In genomic region chr12:43988838-43989560, GRCh38 we compare ENCODE assay signal across 12 cellular contexts.
DNase-seq lines count a peak whose midpoint lies in the region; ATAC-seq and TF ChIP-seq lines count a peak whose summit lies in the region.
"Had no signal": no experiment of that assay in that cellular context is flagged by ENCODE, and none has a peak within 500 bp of the region (broad histone marks: within the 10 kb centered on the region; RNA-seq: fewer than 3 reads in every experiment).

No MANE protein-coding gene starts in this region.

- no peak overlapping the region for H3K27ac ChIP-seq in left ventricle myocardium inferior (replicated peaks)
- H3K27ac ChIP-seq: colonic mucosa, upper lobe of left lung had no signal

- ATAC-seq in GM19328 (IDR thresholded peaks at IDR 0.05; ENCODE audit: unreplicated experiment), result peak; percentile 92
- peak; percentile 94 for ATAC-seq in HG02884 (IDR thresholded peaks at IDR 0.05; ENCODE audit: unreplicated experiment)

- no peaks in the 10 kb centered on the region for H3K9me3 ChIP-seq in left ventricle myocardium inferior (replicated peaks)
- H3K9me3 ChIP-seq: colonic mucosa, upper lobe of left lung had no signal

- intact Hi-C loops in left ventricle myocardium inferior (cut with micrococcal nuclease), result no loop called here

- no peaks in the 10 kb centered on the region for H3K4me1 ChIP-seq in left ventricle myocardium inferior
- H3K4me1 ChIP-seq: colonic mucosa, upper lobe of left lung had no signal

- CTCF ChIA-PET in activated naive CD4-positive, alpha-beta T cell treated with anti-CD3 and anti-CD28 coated beads, Interleukin-2, amount 10 ng/mL, durations not matched to agents 7 days and 5 days (lab: Charles Lee), result no interaction called here

- H3K27me3 Mint-ChIP-seq in activated naive CD4-positive, alpha-beta T cell treated with anti-CD3 and anti-CD28 coated beads, Interleukin-2, amount 10 ng/mL, durations not matched to agents 7 days and 5 days, result no peaks in the 10 kb centered on the region
- H3K27me3 Mint-ChIP-seq in progenitor cell of endocrine pancreas, result no peaks in the 10 kb centered on the region
- H3K27me3 Mint-ChIP-seq: activated CD4-positive, alpha-beta memory T cell treated with anti-CD3 and anti-CD28 coated beads for 36 hours had no signal

- TF ChIP-seq CTCF in progenitor cell of endocrine pancreas (IDR thresholded peaks at IDR 0.05; ENCODE audit: unreplicated experiment) (no peak), left ventricle myocardium inferior (IDR thresholded peaks at IDR 0.05; ENCODE audit: borderline replicate concordance) (no peak)

- no peaks in the 10 kb centered on the region for H3K27me3 ChIP-seq in left ventricle myocardium inferior (ENCODE audit: low read depth)
- H3K27me3 ChIP-seq: colonic mucosa, upper lobe of left lung had no signal

- peak; percentile 6 for DNase-seq in EH (ENCODE audit: low read depth)
- peak; percentile 55 for DNase-seq in NCI-H226
- no peak for DNase-seq in activated naive CD4-positive, alpha-beta T cell treated with anti-CD3 and anti-CD28 coated beads, Interleukin-2, amount 10 ng/mL, durations not matched to agents 7 days and 5 days
- DNase-seq in progenitor cell of endocrine pancreas (ENCODE audit: low spot score, unreplicated experiment), result no peak
- no peak for DNase-seq in left ventricle myocardium inferior
- no peak for DNase-seq in hypothalamus (lab: John Stamatoyannopoulos, UW)
- DNase-seq: activated CD4-positive, alpha-beta memory T cell treated with anti-CD3 and anti-CD28 coated beads for 36 hours; colonic mucosa; mesenchymal stem cell; upper lobe of left lung had no signal

- no peak overlapping the region for H3K4me3 Mint-ChIP-seq in activated naive CD4-positive, alpha-beta T cell treated with anti-CD3 and anti-CD28 coated beads, Interleukin-2, amount 10 ng/mL, durations not matched to agents 7 days and 5 days
- no peak overlapping the region for H3K4me3 Mint-ChIP-seq in progenitor cell of endocrine pancreas (ENCODE audit: low read depth)
- H3K4me3 Mint-ChIP-seq: activated CD4-positive, alpha-beta memory T cell treated with anti-CD3 and anti-CD28 coated beads for 36 hours had no signal

- H3K9me3 Mint-ChIP-seq in activated naive CD4-positive, alpha-beta T cell treated with anti-CD3 and anti-CD28 coated beads, Interleukin-2, amount 10 ng/mL, durations not matched to agents 7 days and 5 days, result no peaks in the 10 kb centered on the region
- peaks cover 3% of the 10 kb centered on the region for H3K9me3 Mint-ChIP-seq in progenitor cell of endocrine pancreas (ENCODE audit: low read depth)
- H3K9me3 Mint-ChIP-seq: activated CD4-positive, alpha-beta memory T cell treated with anti-CD3 and anti-CD28 coated beads for 36 hours had no signal

- H3K36me3 Mint-ChIP-seq in activated naive CD4-positive, alpha-beta T cell treated with anti-CD3 and anti-CD28 coated beads, Interleukin-2, amount 10 ng/mL, durations not matched to agents 7 days and 5 days, result no peaks in the 10 kb centered on the region
- H3K36me3 Mint-ChIP-seq in progenitor cell of endocrine pancreas (ENCODE audit: insufficient read depth), result no peaks in the 10 kb centered on the region
- H3K36me3 Mint-ChIP-seq: activated CD4-positive, alpha-beta memory T cell treated with anti-CD3 and anti-CD28 coated beads for 36 hours had no signal

- H3K4me3 ChIP-seq in left ventricle myocardium inferior, result no peak overlapping the region
- H3K4me3 ChIP-seq: colonic mucosa, upper lobe of left lung had no signal

- H3K36me3 ChIP-seq in left ventricle myocardium inferior, result no peaks in the 10 kb centered on the region
- H3K36me3 ChIP-seq: colonic mucosa, upper lobe of left lung had no signal

- H3K4me1 Mint-ChIP-seq in activated naive CD4-positive, alpha-beta T cell treated with anti-CD3 and anti-CD28 coated beads, Interleukin-2, amount 10 ng/mL, durations not matched to agents 7 days and 5 days, result peaks cover 9% of the 10 kb centered on the region
- no peaks in the 10 kb centered on the region for H3K4me1 Mint-ChIP-seq in progenitor cell of endocrine pancreas (ENCODE audit: low read depth)

- no peak overlapping the region for H3K27ac Mint-ChIP-seq in activated naive CD4-positive, alpha-beta T cell treated with anti-CD3 and anti-CD28 coated beads, Interleukin-2, amount 10 ng/mL, durations not matched to agents 7 days and 5 days
- H3K27ac Mint-ChIP-seq in progenitor cell of endocrine pancreas, result no peak overlapping the region
- H3K27ac Mint-ChIP-seq: activated CD4-positive, alpha-beta memory T cell treated with anti-CD3 and anti-CD28 coated beads for 36 hours had no signal

Comparison
In these comparisons a context has a peak if more than half of its experiments do, and no peak if none do; other contexts are left out.
1. DNase-seq: peak in EH (single experiment) and NCI-H226 (single experiment); none in activated naive CD4-positive, alpha-beta T cell treated with anti-CD3 and anti-CD28 coated beads, Interleukin-2, amount 10 ng/mL, durations not matched to agents 7 days and 5 days (single experiment), progenitor cell of endocrine pancreas (single experiment), left ventricle myocardium inferior (single experiment) and hypothalamus (0 of 51).